In genomic region chr6:65248211-65248610, GRCh38 we compare ENCODE assay signal across 7 cellular contexts.
"Had no signal": no experiment of that assay in that cellular context is flagged by ENCODE, and none has a peak within 500 bp of the region (broad histone marks: within the 10 kb centered on the region; RNA-seq: fewer than 3 reads in every experiment).

No MANE protein-coding gene starts in this region.

- ATAC-seq: K562 had no signal

- DNase-seq: IMR-90, KBM-7, KG1 had no signal

- H3K27ac ChIP-seq: HL-60 had no signal

- H3K36me3 Mint-ChIP-seq: IgD-negative memory B cell had no signal

- H3K27ac Mint-ChIP-seq: IgD-negative memory B cell had no signal

- H3K27me3 Mint-ChIP-seq: IgD-negative memory B cell had no signal

- H3K4me3 Mint-ChIP-seq: IgD-negative memory B cell had no signal

- H3K4me1 Mint-ChIP-seq: IgD-negative memory B cell had no signal

- FAIRE-seq: HTR-8/SVneo, K562 had no signal

- H3K4me3 ChIP-seq: K562 had no signal
